Comparison of ENCODE assay signal across 1 cellular context in genomic region chr13:99610702-99611289, GRCh38.
TF ChIP-seq lines count a peak whose summit lies in the region.

No MANE protein-coding gene starts in this region.

TF ChIP-seq in HEK293, 187 proteins besides CTCF, POLR2A, EP300 and RAD21 (continued from another document):
- TF ChIP-seq PRDM4 (tag by site-specific recombination; IDR thresholded peaks at IDR 0.05): no peak
- no peak; the same call in 1 of the 2 replicates for TF ChIP-seq ZNF324 (tag by site-specific recombination; IDR thresholded peaks at IDR 0.05)
- TF ChIP-seq HOXD13 (CRISPR knock-in tag; IDR thresholded peaks at IDR 0.05; ENCODE audit: borderline replicate concordance): no peak
- peak; percentile 59; the same call in 1 of the 2 replicates for TF ChIP-seq ZNF18 (tag by site-specific recombination; IDR thresholded peaks at IDR 0.05)
- TF ChIP-seq ZNF677 (tag by site-specific recombination; IDR thresholded peaks at IDR 0.05): peak; percentile 99
- no peak for TF ChIP-seq ZNF391 (tag by site-specific recombination; IDR thresholded peaks at IDR 0.05; ENCODE audit: borderline replicate concordance, low read depth)
- peak; percentile 74 for TF ChIP-seq OSR2 (tag by site-specific recombination; IDR thresholded peaks at IDR 0.05)
- peak; percentile 89 for TF ChIP-seq PRDM6 (tag by site-specific recombination; IDR thresholded peaks at IDR 0.05)
- TF ChIP-seq ZNF701 (tag by site-specific recombination; IDR thresholded peaks at IDR 0.05): no peak
- 0 out of 2 replicates have a peak, but pooled peaks have one; percentile 36 for TF ChIP-seq FEZF1 (tag by site-specific recombination; IDR thresholded peaks at IDR 0.05)
- no peak for TF ChIP-seq KLF17 (tag by site-specific recombination; IDR thresholded peaks at IDR 0.05)
